In the genomic region with DNA sequence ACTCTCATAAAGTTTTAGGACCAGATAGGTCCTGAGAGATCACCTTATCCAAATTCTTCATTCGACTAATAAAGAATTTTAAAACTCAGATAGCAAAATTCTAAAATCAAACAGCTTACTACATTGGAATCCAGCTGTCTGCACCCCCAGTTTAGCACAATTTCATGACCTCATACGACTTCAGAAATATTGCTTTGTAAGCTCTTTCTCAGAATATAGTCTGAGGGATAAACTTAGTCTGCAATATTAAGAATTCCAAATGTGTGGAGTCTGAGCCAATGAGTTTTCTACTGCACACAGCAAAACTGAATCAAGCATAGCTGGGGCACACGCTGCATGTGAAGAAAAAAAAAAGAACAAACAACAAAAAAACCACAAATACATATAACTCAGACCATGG, we compare ENCODE assay signal across 29 cellular contexts.
"Had no signal": no experiment of that assay in that cellular context is flagged by ENCODE, and none has a peak within 500 bp of the region (broad histone marks: within the 10 kb centered on the region; RNA-seq: fewer than 3 reads in every experiment).

No MANE protein-coding gene starts in this region.

- H3K9me3 Mint-ChIP-seq: type B pancreatic cell had no signal

- H3K36me3 ChIP-seq: stomach, suprapubic skin, thoracic aorta, thyroid gland, tibial artery, tibial nerve, transverse colon, upper lobe of left lung, upper lobe of right lung, uterus, vagina had no signal

- H3K9me3 ChIP-seq: stomach, suprapubic skin, testis, thoracic aorta, thyroid gland, tibial artery, tibial nerve, transverse colon, upper lobe of left lung, upper lobe of right lung, uterus, vagina had no signal

- H3K4me1 Mint-ChIP-seq: stimulated activated effector memory CD8-positive, alpha-beta T cell treated with anti-CD3 and anti-CD28 coated beads, Interleukin-12 subunit alpha, Interleukin-12 subunit beta, amount 100 ng/mL, for 72 hours; stimulated activated memory B cell treated with anti-CD40 and anti-IgM and Interleukin-4, amounts not matched to agents 10 μg/mL and 1 μg/mL and 100 μg/mL, for 72 hours; stimulated activated naive B cell treated with anti-CD40 and anti-IgM and Interleukin-4, amounts not matched to agents 10 μg/mL and 1 μg/mL and 100 μg/mL, for 72 hours; stimulated activated naive CD8-positive, alpha-beta T cell treated with anti-CD3 and anti-CD28 coated beads, Interleukin-15, amount 100 ng/mL, for 72 hours had no signal

- H3K4me3 Mint-ChIP-seq: stimulated activated effector memory CD8-positive, alpha-beta T cell treated with anti-CD3 and anti-CD28 coated beads, Interleukin-12 subunit alpha, Interleukin-12 subunit beta, amount 100 ng/mL, for 72 hours; stimulated activated memory B cell treated with anti-CD40 and anti-IgM and Interleukin-4, amounts not matched to agents 10 μg/mL and 1 μg/mL and 100 μg/mL, for 72 hours; stimulated activated naive B cell treated with anti-CD40 and anti-IgM and Interleukin-4, amounts not matched to agents 10 μg/mL and 1 μg/mL and 100 μg/mL, for 72 hours; stimulated activated naive CD8-positive, alpha-beta T cell treated with anti-CD3 and anti-CD28 coated beads, Interleukin-15, amount 100 ng/mL, for 72 hours; stimulated activated naive CD8-positive, alpha-beta T cell treated with anti-CD3 and anti-CD28 coated beads, Interleukin-15, Interleukin-2, amounts not matched to agents 100 ng/mL and 50 ng/mL, for 24 hours; type B pancreatic cell had no signal

- ATAC-seq: stimulated activated effector memory CD8-positive, alpha-beta T cell treated with anti-CD3 and anti-CD28 coated beads, Interleukin-12 subunit alpha, Interleukin-12 subunit beta, amount 100 ng/mL, for 72 hours; stimulated activated memory B cell treated with anti-CD40 and anti-IgM and Interleukin-4, amounts not matched to agents 10 μg/mL and 1 μg/mL and 100 μg/mL, for 72 hours; stimulated activated naive B cell treated with anti-CD40 and anti-IgM and Interleukin-4, amounts not matched to agents 10 μg/mL and 1 μg/mL and 100 μg/mL, for 72 hours; stimulated activated naive CD8-positive, alpha-beta T cell treated with anti-CD3 and anti-CD28 coated beads, Interleukin-15, amount 100 ng/mL, for 72 hours; stimulated activated naive CD8-positive, alpha-beta T cell treated with anti-CD3 and anti-CD28 coated beads, Interleukin-15, Interleukin-2, amounts not matched to agents 100 U/mL and 50 U/mL, for 24 hours; upper lobe of right lung had no signal

- H3K36me3 Mint-ChIP-seq: stimulated activated effector memory CD8-positive, alpha-beta T cell treated with anti-CD3 and anti-CD28 coated beads, Interleukin-12 subunit alpha, Interleukin-12 subunit beta, amount 100 ng/mL, for 72 hours; stimulated activated memory B cell treated with anti-CD40 and anti-IgM and Interleukin-4, amounts not matched to agents 10 μg/mL and 1 μg/mL and 100 μg/mL, for 72 hours; stimulated activated naive B cell treated with anti-CD40 and anti-IgM and Interleukin-4, amounts not matched to agents 10 μg/mL and 1 μg/mL and 100 μg/mL, for 72 hours; type B pancreatic cell had no signal

- H3K27me3 ChIP-seq: suprapubic skin, testis, thyroid gland, tibial artery, tibial nerve, transverse colon, upper lobe of left lung, uterus, vagina had no signal

- DNase-seq: stimulated activated CD4-positive, alpha-beta T cell treated with anti-CD3 and anti-CD28 coated beads, Interleukin-2, amount 100 ng/mL, for 48 hours; stimulated activated CD4-positive, alpha-beta T cell treated with anti-CD3 and anti-CD28 coated beads, Interleukin-4, amount 100 ng/mL, for 1 hour; stimulated activated CD4-positive, alpha-beta T cell treated with anti-CD3 and anti-CD28 coated beads, Interleukin-4, amount 100 ng/mL, for 24 hours; stimulated activated CD4-positive, alpha-beta T cell treated with anti-CD3 and anti-CD28 coated beads, Interleukin-4, amount 100 ng/mL, for 4 hours; stimulated activated CD8-positive, alpha-beta memory T cell treated with anti-CD3 and anti-CD28 coated beads, Interleukin-4, amount 100 ng/mL, for 48 hours; stimulated activated naive B cell treated with anti-CD40 and anti-IgM and Interleukin-4, amounts not matched to agents 10 μg/mL and 1 μg/mL and 100 μg/mL, for 72 hours; stimulated activated naive CD4-positive, alpha-beta T cell; stimulated activated naive CD4-positive, alpha-beta T cell treated with Interleukin-2 at 50 U/mL for 16 hours; stimulated activated naive CD8-positive, alpha-beta T cell treated with anti-CD3 and anti-CD28 coated beads, Interleukin-15, amount 100 ng/mL, for 72 hours; stimulated activated naive CD8-positive, alpha-beta T cell treated with anti-CD3 and anti-CD28 coated beads, Interleukin-15, Interleukin-2, amounts not matched to agents 100 U/mL and 50 U/mL, for 24 hours; stomach; substantia nigra; testis; thyroid gland; tibial artery; transverse colon; trophoblast cell; upper lobe of left lung; upper lobe of right lung; uterus had no signal

- H3K4me1 ChIP-seq: stomach, suprapubic skin, testis, thyroid gland, tibial artery, tibial nerve, transverse colon, upper lobe of left lung, upper lobe of right lung, uterus, vagina had no signal

- H3K27ac Mint-ChIP-seq: stimulated activated effector memory CD8-positive, alpha-beta T cell treated with anti-CD3 and anti-CD28 coated beads, Interleukin-12 subunit alpha, Interleukin-12 subunit beta, amount 100 ng/mL, for 72 hours; stimulated activated memory B cell treated with anti-CD40 and anti-IgM and Interleukin-4, amounts not matched to agents 10 μg/mL and 1 μg/mL and 100 μg/mL, for 72 hours; stimulated activated naive B cell treated with anti-CD40 and anti-IgM and Interleukin-4, amounts not matched to agents 10 μg/mL and 1 μg/mL and 100 μg/mL, for 72 hours; stimulated activated naive CD8-positive, alpha-beta T cell treated with anti-CD3 and anti-CD28 coated beads, Interleukin-15, Interleukin-2, amounts not matched to agents 100 ng/mL and 50 ng/mL, for 24 hours; type B pancreatic cell had no signal

- H3K27ac ChIP-seq: stomach, suprapubic skin, testis, thoracic aorta, thyroid gland, tibial artery, tibial nerve, transverse colon, upper lobe of left lung, upper lobe of right lung, uterus, vagina had no signal

- FAIRE-seq: urothelium cell line had no signal

- H3K4me3 ChIP-seq: stomach, suprapubic skin, testis, thoracic aorta, thyroid gland, tibial artery, tibial nerve, transverse colon, upper lobe of left lung, upper lobe of right lung, uterus, vagina had no signal

- H3K27me3 Mint-ChIP-seq: stimulated activated memory B cell treated with anti-CD40 and anti-IgM and Interleukin-4, amounts not matched to agents 10 μg/mL and 1 μg/mL and 100 μg/mL, for 72 hours; stimulated activated naive CD8-positive, alpha-beta T cell treated with anti-CD3 and anti-CD28 coated beads, Interleukin-15, amount 100 ng/mL, for 72 hours; stimulated activated naive CD8-positive, alpha-beta T cell treated with anti-CD3 and anti-CD28 coated beads, Interleukin-15, Interleukin-2, amounts not matched to agents 100 ng/mL and 50 ng/mL, for 24 hours had no signal
